ENCODE assay signal across 11 cellular contexts in genomic region chr1:231828182-231828920, GRCh38.
DNase-seq lines count a peak whose midpoint lies in the region; ATAC-seq and TF ChIP-seq lines count a peak whose summit lies in the region.
"Had no signal": no experiment of that assay in that cellular context is flagged by ENCODE, and none has a peak within 500 bp of the region (broad histone marks: within the 10 kb centered on the region; RNA-seq: fewer than 3 reads in every experiment).

No MANE protein-coding gene starts in this region.

- TF ChIP-seq CTCF in HFFc6 (IDR thresholded peaks at IDR 0.05) (no peak), foreskin keratinocyte (conservative IDR thresholded peaks at IDR 0.05) (no peak), smooth muscle cell (IDR thresholded peaks at IDR 0.05; ENCODE audit: borderline replicate concordance, insufficient read depth, poor library complexity, severe bottlenecking) (no peak)

- ATAC-seq in foreskin keratinocyte: peak; percentile 91
- ATAC-seq in stimulated activated naive CD8-positive, alpha-beta T cell treated with anti-CD3 and anti-CD28 coated beads, Interleukin-15, amount 100 ng/mL, for 72 hours: no peak

- H3K9me3 ChIP-seq in smooth muscle cell (replicated peaks; ENCODE audit: low read depth): no peaks in the 10 kb centered on the region

- no peaks in the 10 kb centered on the region for H3F3A ChIP-seq in smooth muscle cell (ENCODE audit: low read depth)

- H3K4me3 Mint-ChIP-seq in HFFc6: peak overlapping the region; percentile 70
- no peak overlapping the region for H3K4me3 Mint-ChIP-seq in stimulated activated naive CD8-positive, alpha-beta T cell treated with anti-CD3 and anti-CD28 coated beads, Interleukin-15, amount 100 ng/mL, for 72 hours
- H3K4me3 Mint-ChIP-seq: activated CD4-positive, alpha-beta memory T cell treated with anti-CD3 and anti-CD28 coated beads for 36 hours had no signal

- H2AFZ ChIP-seq in smooth muscle cell (ENCODE audit: low read depth): no peak overlapping the region

- H3K79me2 ChIP-seq in smooth muscle cell (ENCODE audit: low read depth): no peaks in the 10 kb centered on the region

- H3K9ac ChIP-seq in smooth muscle cell (ENCODE audit: low read depth): no peak overlapping the region

- H3K4me1 ChIP-seq in foreskin keratinocyte: peaks cover 14% of the 10 kb centered on the region
- H3K4me1 ChIP-seq in smooth muscle cell (ENCODE audit: low read depth): no peaks in the 10 kb centered on the region

- peaks cover 52% of the 10 kb centered on the region for H3K4me1 Mint-ChIP-seq in HFFc6 (ENCODE audit: low read depth)
- H3K4me1 Mint-ChIP-seq in stimulated activated naive CD8-positive, alpha-beta T cell treated with anti-CD3 and anti-CD28 coated beads, Interleukin-15, amount 100 ng/mL, for 72 hours: no peaks in the 10 kb centered on the region

- WGBS in smooth muscle cell (ENCODE audit: low lambda C conversion rate): 41% methylated on average over 5 of the region's 5 CpGs

- no peaks in the 10 kb centered on the region; the same call in 1 of the 2 replicates for H3K9me3 Mint-ChIP-seq in HFFc6
- H3K9me3 Mint-ChIP-seq in stimulated activated naive CD8-positive, alpha-beta T cell treated with anti-CD3 and anti-CD28 coated beads, Interleukin-15, amount 100 ng/mL, for 72 hours: no peaks in the 10 kb centered on the region
- H3K9me3 Mint-ChIP-seq: activated CD4-positive, alpha-beta memory T cell treated with anti-CD3 and anti-CD28 coated beads for 36 hours had no signal

- H3K36me3 Mint-ChIP-seq in HFFc6 (ENCODE audit: low read depth): no peaks in the 10 kb centered on the region; the same call in 1 of the 2 replicates

- no peaks in the 10 kb centered on the region for H3K27me3 Mint-ChIP-seq in HFFc6 (ENCODE audit: insufficient read depth)
- no peaks in the 10 kb centered on the region for H3K27me3 Mint-ChIP-seq in stimulated activated naive CD8-positive, alpha-beta T cell treated with anti-CD3 and anti-CD28 coated beads, Interleukin-15, amount 100 ng/mL, for 72 hours
- H3K27me3 Mint-ChIP-seq: activated CD4-positive, alpha-beta memory T cell treated with anti-CD3 and anti-CD28 coated beads for 36 hours had no signal

- no peaks in the 10 kb centered on the region for H4K20me1 ChIP-seq in smooth muscle cell (ENCODE audit: low read depth)

- H3K27me3 ChIP-seq in foreskin keratinocyte (no peaks in the 10 kb centered on the region), smooth muscle cell (ENCODE audit: low read depth) (no peaks in the 10 kb centered on the region)

- no peaks in the 10 kb centered on the region for H3K36me3 ChIP-seq in smooth muscle cell (ENCODE audit: low read depth)

- DNase-seq in HFFc6 (peak; percentile 93), SW 1271 (lab: John Stamatoyannopoulos, UW) (peak; percentile 50 to 80), foreskin keratinocyte (peak; percentile 65 to 86), smooth muscle cell (lab: John Stamatoyannopoulos, UW; ENCODE audit: unreplicated experiment) (no peak), medulla oblongata (ENCODE audit: extremely low spot score) (no peak), retina (no peak)
- DNase-seq in stimulated activated naive CD8-positive, alpha-beta T cell treated with anti-CD3 and anti-CD28 coated beads, Interleukin-15, amount 100 ng/mL, for 72 hours: no peak
- DNase-seq: activated CD4-positive, alpha-beta memory T cell treated with anti-CD3 and anti-CD28 coated beads for 36 hours; anterior cingulate cortex; NCI-H1092 treated with DMSO at 0.1 percent for 48 hours; stimulated activated CD4-positive, alpha-beta T cell treated with anti-CD3 and anti-CD28 coated beads, Interleukin-15, amount 100 ng/mL, for 24 hours had no signal

- peak overlapping the region; percentile 41 for H3K4me2 ChIP-seq in smooth muscle cell

- H3K27ac Mint-ChIP-seq in HFFc6: peak overlapping the region; percentile 91
- no peak overlapping the region for H3K27ac Mint-ChIP-seq in stimulated activated naive CD8-positive, alpha-beta T cell treated with anti-CD3 and anti-CD28 coated beads, Interleukin-15, amount 100 ng/mL, for 72 hours
- H3K27ac Mint-ChIP-seq: activated CD4-positive, alpha-beta memory T cell treated with anti-CD3 and anti-CD28 coated beads for 36 hours had no signal

- no peak overlapping the region for H3K4me3 ChIP-seq in smooth muscle cell

- no peak overlapping the region for H3K27ac ChIP-seq in foreskin keratinocyte
- H3K27ac ChIP-seq in smooth muscle cell (ENCODE audit: low read depth): peak overlapping the region; percentile 33

Comparison
In these comparisons a context has a peak if more than half of its experiments do, and no peak if none do; other contexts are left out.
1. DNase-seq: peak in HFFc6 (single experiment), SW 1271 (2 of 2) and foreskin keratinocyte (2 of 2); none in smooth muscle cell (single experiment), stimulated activated naive CD8-positive, alpha-beta T cell treated with anti-CD3 and anti-CD28 coated beads, Interleukin-15, amount 100 ng/mL, for 72 hours (0 of 2), medulla oblongata (single experiment) and retina (single experiment).